ENCODE assay signal across 1 cellular context in genomic region chr22:31942091-31942490, GRCh38.
TF ChIP-seq lines count a peak whose summit lies in the region.

No MANE protein-coding gene starts in this region.

TF ChIP-seq in H1, 55 proteins besides CTCF, POLR2A, EP300 and RAD21:
- TF ChIP-seq YY1 (IDR thresholded peaks at IDR 0.05; ENCODE audit: low read depth, low read length) (no peak), ATF2 (IDR thresholded peaks at IDR 0.05; ENCODE audit: low read length) (no peak), GTF2F1 (IDR thresholded peaks at IDR 0.05; ENCODE audit: borderline replicate concordance, low read depth, low read length) (no peak), RFX5 (IDR thresholded peaks at IDR 0.05; ENCODE audit: borderline replicate concordance, low read depth, low read length) (no peak), CHD1 (IDR thresholded peaks at IDR 0.05; ENCODE audit: low read depth, low read length) (no peak), MAX (IDR thresholded peaks at IDR 0.05) (no peak), SRF (IDR thresholded peaks at IDR 0.05; ENCODE audit: low read depth, low read length) (no peak), MAFK (IDR thresholded peaks at IDR 0.05; ENCODE audit: low read depth, low read length) (no peak)
TF ChIP-seq in H1: peak in this region for 0.
